Comparison of ENCODE assay signal across 8 cellular contexts in the genomic region with DNA sequence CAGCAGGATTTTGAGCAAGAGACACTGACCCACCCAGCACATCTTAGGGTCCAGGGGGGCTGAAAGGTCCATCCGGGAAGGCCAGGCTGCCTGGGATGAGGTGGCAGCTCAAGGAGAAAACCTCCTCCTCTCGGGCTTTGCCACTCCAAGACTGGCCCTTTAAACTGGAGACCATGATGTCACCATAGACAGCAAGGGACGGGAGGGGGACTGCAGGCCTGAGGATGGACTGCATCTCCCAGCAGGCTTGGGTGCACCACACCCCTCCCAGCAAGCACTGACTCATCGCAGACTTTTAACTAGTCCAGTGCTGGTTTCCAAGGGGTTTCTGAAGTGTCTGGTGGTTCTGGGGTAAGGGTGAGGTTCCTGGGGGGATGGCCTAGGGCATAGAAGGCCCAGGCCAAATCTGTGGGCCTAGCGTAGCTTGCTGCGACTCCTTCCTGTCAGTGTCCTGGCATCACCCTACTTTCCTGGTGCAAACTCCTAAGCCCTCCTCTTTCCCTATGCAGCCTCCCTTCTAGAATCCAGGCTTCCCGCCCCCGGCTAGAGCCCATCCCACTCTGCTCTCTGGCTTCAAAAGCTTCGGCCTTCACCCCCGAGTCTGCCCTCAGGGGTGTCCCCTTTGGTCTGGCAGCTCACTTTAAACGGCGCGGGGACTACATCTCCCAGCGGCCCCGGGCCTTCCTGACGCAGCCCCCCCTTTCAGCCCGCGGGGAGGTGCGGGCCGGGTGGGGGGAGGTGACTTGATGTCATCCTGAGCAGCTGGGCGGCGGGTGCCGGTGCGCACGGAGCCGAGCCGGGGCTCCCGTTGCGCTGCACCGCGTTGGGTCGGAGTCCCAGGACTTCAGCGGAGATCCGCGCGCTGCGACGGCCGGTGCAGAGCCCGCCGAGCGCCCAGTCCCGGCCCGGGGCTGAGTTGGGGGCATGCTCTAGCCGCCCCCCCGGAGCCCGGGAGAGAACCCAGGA. TPM values are rescaled to one million over a fixed set of nuclear protein-coding genes. Genes with fewer than 3 reads are reported as not detected.
DNase-seq lines count a peak whose midpoint lies in the region; ATAC-seq, FAIRE-seq and TF ChIP-seq lines count a peak whose summit lies in the region.

Gene PPP2R5B, plus strand, starts transcription at position 746 of the 966 bp plus-strand sequence. CDS start 1,046 bp downstream, outside the sequence.

- intact Hi-C loops in pancreas (cut with DNase I) (no loop called here), tibial artery (cut with DNase I; ENCODE audit: low total_unique reads) (loop anchor here (10.0 kb wide), 1 partner anchor 191 kb away; the partner anchor contains the start of genes TM7SF2 and ZNHIT2)

- peak within 1 kb of the TSS; percentile 90 for H3K27ac ChIP-seq in cardiac muscle cell
- peak within 1 kb of the TSS; percentile 78 to 95 (median 81) for H3K27ac ChIP-seq in pancreas
- H3K27ac ChIP-seq in tibial artery = peak within 1 kb of the TSS; percentile 93

- ATAC-seq in HG02852 (IDR thresholded peaks at IDR 0.05; ENCODE audit: unreplicated experiment) = peak; percentile 81
- ATAC-seq in pancreas = peak; percentile 94 to 98 (median 96)

- H3K9me3 ChIP-seq in adipocyte (ENCODE audit: control insufficient read depth, low read length) = no peaks in the 10 kb centered on the region
- no peaks in the 10 kb centered on the region for H3K9me3 ChIP-seq in cardiac muscle cell (ENCODE audit: low read depth)
- no peaks in the 10 kb centered on the region for H3K9me3 ChIP-seq in pancreas
- no peaks in the 10 kb centered on the region for H3K9me3 ChIP-seq in tibial artery

- DNase-seq in GM12865 (ENCODE audit: low read depth) (peak; percentile 91), NCI-H1436 treated with DMSO at 0.1 percent for 48 hours (lab: John Stamatoyannopoulos, UW) (peak; percentile 38), T follicular helper cell (ENCODE audit: low read depth) (peak; percentile 90), adipocyte (ENCODE audit: low read depth) (peak; percentile 96), cardiac muscle cell (ENCODE audit: low read depth in 1 of 2, low spot score in 1 of 2) (peak; percentile 92 to 95), pancreas (peak; percentile 92 to 97 (median 94)), tibial artery (peak; percentile 96 to 97)

- peak; percentile 84 for FAIRE-seq in pancreas (lab: Jason Lieb, UNC)

- no peak for TF ChIP-seq CTCF in GM12865 (IDR thresholded peaks at IDR 0.05; ENCODE audit: insufficient read depth, low read depth, low read length, missing control alignments)
- no peak for TF ChIP-seq CTCF in cardiac muscle cell (IDR thresholded peaks at IDR 0.05; ENCODE audit: low read depth, low read length)
- no peak for TF ChIP-seq CTCF in pancreas (IDR thresholded peaks at IDR 0.05)
- TF ChIP-seq CTCF in tibial artery (IDR thresholded peaks at IDR 0.05) = no peak

- H3K36me3 ChIP-seq in adipocyte (ENCODE audit: control insufficient read depth, insufficient read depth, low read length, severe bottlenecking) (peaks cover 9% of the 10 kb centered on the region), cardiac muscle cell (no peaks in the 10 kb centered on the region), pancreas (no peaks in the 10 kb centered on the region), tibial artery (peaks cover 3 to 25% (median 24%) of the 10 kb centered on the region in 3 donors)

- H3K9ac ChIP-seq in adipocyte (ENCODE audit: low read length) = peak within 1 kb of the TSS; percentile 88

- H3K27me3 ChIP-seq in adipocyte (replicated peaks; ENCODE audit: control insufficient read depth, insufficient read depth, low read length) (no peaks in the 10 kb centered on the region), cardiac muscle cell (no peaks in the 10 kb centered on the region), pancreas (no peaks in the 10 kb centered on the region), tibial artery (no peaks in the 10 kb centered on the region)

- H3K4me1 ChIP-seq in adipocyte (ENCODE audit: control insufficient read depth, insufficient read depth, low read length) = peaks cover 13% of the 10 kb centered on the region
- H3K4me1 ChIP-seq in cardiac muscle cell (ENCODE audit: low read depth) = peaks cover 8% of the 10 kb centered on the region
- peaks cover 0 to 4% (median 0%) of the 10 kb centered on the region in 3 donors for H3K4me1 ChIP-seq in pancreas
- peaks cover 0 to 24% (median 21%) of the 10 kb centered on the region in 4 donors for H3K4me1 ChIP-seq in tibial artery

- WGBS in pancreas, 2 donors = 1% methylated on average over 47 of the region's 47 CpGs

- H3K4me3 ChIP-seq in GM12865 (ENCODE audit: low read depth, low read length) = peak within 1 kb of the TSS; percentile 81
- peak within 1 kb of the TSS; percentile 91 for H3K4me3 ChIP-seq in adipocyte (ENCODE audit: low read length)
- H3K4me3 ChIP-seq in cardiac muscle cell = peak within 1 kb of the TSS; percentile 95
- H3K4me3 ChIP-seq in pancreas = peak within 1 kb of the TSS; percentile 55 to 100 (median 94)
- H3K4me3 ChIP-seq in tibial artery = peak within 1 kb of the TSS; percentile 84 to 97

RNA-seq across cellular contexts. Expression of gene PPP2R5B, which starts in this region (rescaled TPM):
- total RNA-seq in cardiac muscle cell = 26.2 and 29.2 TPM in 2 replicates
- polyA plus RNA-seq in cardiac muscle cell = 29.2 and 30.7 TPM in 2 replicates
- 10 to 100 TPM in 4 of 6 donors, 1 to 10 TPM in 2; 6.3 to 14.1 (median 10.7) TPM for total RNA-seq in pancreas
- polyA plus RNA-seq in pancreas = 10 to 100 TPM; 21.8 to 24.2 TPM

Comparison
In these comparisons a context has a peak if more than half of its experiments do, and no peak if none do; other contexts are left out.
1. Peak in every context shown above with its lines: DNase-seq, ATAC-seq, H3K4me3 ChIP-seq and H3K27ac ChIP-seq.
2. DNase-seq: peak in every context shown above with its lines; median percentile 96 in tibial artery; 96 in adipocyte; 94 in pancreas; 94 in cardiac muscle cell; 91 in GM12865; 90 in T follicular helper cell; 38 in NCI-H1436 treated with DMSO at 0.1 percent for 48 hours.